ENCODE assay signal across 8 cellular contexts in genomic region chr10:110225441-110225755, GRCh38. TPM values are rescaled to one million over a fixed set of nuclear protein-coding genes. Genes with fewer than 3 reads are reported as not detected.
DNase-seq lines count a peak whose midpoint lies in the region; ATAC-seq, FAIRE-seq and TF ChIP-seq lines count a peak whose summit lies in the region.

No MANE protein-coding gene starts in this region.

- ATAC-seq in HG02588 (IDR thresholded peaks at IDR 0.05; ENCODE audit: unreplicated experiment): peak; percentile 5
- no peak for ATAC-seq in activated CD8-positive, alpha-beta T cell treated with anti-CD3 and anti-CD28 coated beads for 36 hours

- H3K27me3 Mint-ChIP-seq in activated CD8-positive, alpha-beta T cell treated with anti-CD3 and anti-CD28 coated beads for 36 hours: no peaks in the 10 kb centered on the region
- no peaks in the 10 kb centered on the region for H3K27me3 Mint-ChIP-seq in type B pancreatic cell

- H3K27ac Mint-ChIP-seq in activated CD8-positive, alpha-beta T cell treated with anti-CD3 and anti-CD28 coated beads for 36 hours: peak overlapping the region; percentile 75
- H3K27ac Mint-ChIP-seq in type B pancreatic cell: peak overlapping the region; percentile 97

- peaks cover 5 to 9% of the 10 kb centered on the region in 2 donors for H3K4me1 ChIP-seq in kidney (ENCODE audit: control insufficient read depth in 1 of 2, insufficient read depth in 1 of 2, low read depth in 1 of 2, low read length in 2 of 2)

- CTCF ChIA-PET in activated CD8-positive, alpha-beta T cell treated with anti-CD3 and anti-CD28 coated beads for 36 hours (lab: Charles Lee): interaction anchor here (0.9 to 12.5 kb wide), 5 partner anchors 15 to 87 kb away, joined by 3 to 171 read pairs (median 3); partner anchors contain the start of gene MXI1

- peak overlapping the region; percentile 89 for H3K4me3 ChIP-seq in GM12865 (ENCODE audit: low read depth, low read length)
- peak overlapping the region; percentile 59 to 83 for H3K4me3 ChIP-seq in kidney (ENCODE audit: low read length in 2 of 2)

- intact Hi-C loops in activated CD8-positive, alpha-beta T cell treated with anti-CD3 and anti-CD28 coated beads for 36 hours (cut with micrococcal nuclease): loop anchor here (2.0 kb wide), 1 partner anchor 15 kb away; no protein-coding TSS in a partner anchor
- intact Hi-C loops in kidney (cut with DNase I): no loop called here

- H3K36me3 Mint-ChIP-seq in activated CD8-positive, alpha-beta T cell treated with anti-CD3 and anti-CD28 coated beads for 36 hours (ENCODE audit: low read depth): peaks cover 6% of the 10 kb centered on the region
- peaks cover 4% of the 10 kb centered on the region for H3K36me3 Mint-ChIP-seq in type B pancreatic cell

- DNase-seq in GM12865 (ENCODE audit: low read depth): no peak
- no peak for DNase-seq in activated CD8-positive, alpha-beta T cell treated with anti-CD3 and anti-CD28 coated beads for 36 hours
- DNase-seq in kidney: no peak
- DNase-seq in type B pancreatic cell (ENCODE audit: extremely low spot score, unreplicated experiment): no peak
- DNase-seq in SK-N-DZ (ENCODE audit: low spot score): no peak
- DNase-seq in GM12891 (ENCODE audit: insufficient read length, low spot score): no peak
- DNase-seq in stimulated activated CD4-positive, alpha-beta T cell treated with anti-CD3 and anti-CD28 coated beads, Interleukin-4, amount 100 ng/mL, for 1 hour: no peak

- TF ChIP-seq CTCF in GM12865 (IDR thresholded peaks at IDR 0.05; ENCODE audit: insufficient read depth, low read depth, low read length, missing control alignments): no peak
- TF ChIP-seq CTCF in activated CD8-positive, alpha-beta T cell treated with anti-CD3 and anti-CD28 coated beads for 36 hours (IDR thresholded peaks at IDR 0.05): no peak
- peak; percentile 1 for TF ChIP-seq CTCF in kidney (IDR thresholded peaks at IDR 0.05; ENCODE audit: borderline replicate concordance, extremely low read depth, insufficient read depth)
- TF ChIP-seq CTCF in type B pancreatic cell (conservative IDR thresholded peaks at IDR 0.05): no peak

- H3K4me3 Mint-ChIP-seq in activated CD8-positive, alpha-beta T cell treated with anti-CD3 and anti-CD28 coated beads for 36 hours: peak overlapping the region; percentile 78
- peak overlapping the region; percentile 92 for H3K4me3 Mint-ChIP-seq in type B pancreatic cell

- peak overlapping the region; percentile 41 to 58 for H3K9ac ChIP-seq in kidney (ENCODE audit: low read length in 2 of 2)

- no peaks in the 10 kb centered on the region for H3K9me3 Mint-ChIP-seq in activated CD8-positive, alpha-beta T cell treated with anti-CD3 and anti-CD28 coated beads for 36 hours
- no peaks in the 10 kb centered on the region for H3K9me3 Mint-ChIP-seq in type B pancreatic cell

- peak overlapping the region in 1 of 2 donors; percentile 5 for H3K27ac ChIP-seq in kidney (ENCODE audit: low read depth in 2 of 2, low read length in 2 of 2)

- peaks cover 2 to 4% of the 10 kb centered on the region in 2 donors for H3K36me3 ChIP-seq in kidney (ENCODE audit: control insufficient read depth in 1 of 2, insufficient read depth in 2 of 2, low read length in 2 of 2)

- POLR2A ChIA-PET in activated CD8-positive, alpha-beta T cell treated with anti-CD3 and anti-CD28 coated beads for 36 hours (lab: Charles Lee): interaction anchor here (0.6 to 5.3 kb wide), 4 partner anchors 13 to 587 kb away, joined by 3 to 42 read pairs (median 3); partner anchors contain the start of gene SMNDC1

- H3K9me3 ChIP-seq in kidney (ENCODE audit: control insufficient read depth in 1 of 2, low read length in 2 of 2): no peaks in the 10 kb centered on the region

- H3K4me1 Mint-ChIP-seq in activated CD8-positive, alpha-beta T cell treated with anti-CD3 and anti-CD28 coated beads for 36 hours (ENCODE audit: low read depth): peaks cover 38% of the 10 kb centered on the region
- peaks cover 32% of the 10 kb centered on the region for H3K4me1 Mint-ChIP-seq in type B pancreatic cell (ENCODE audit: unreplicated experiment)

- FAIRE-seq in kidney (lab: Jason Lieb, UNC) (no peak), GM12891 (lab: Jason Lieb, UNC) (no peak)

- TF ChIP-seq POLR2A in GM12891 (IDR thresholded peaks at IDR 0.05; ENCODE audit: low read depth, low read length): no peak

TF ChIP-seq in GM12891, 5 proteins besides CTCF, POLR2A, EP300 and RAD21:
- no peak for TF ChIP-seq PAX5 (IDR thresholded peaks at IDR 0.05; ENCODE audit: insufficient read depth, low read length, severe bottlenecking)
- TF ChIP-seq POU2F2 (IDR thresholded peaks at IDR 0.05; ENCODE audit: low read depth, low read length): no peak
- no peak for TF ChIP-seq SPI1 (IDR thresholded peaks at IDR 0.05; ENCODE audit: low read depth, low read length)
- TF ChIP-seq TAF1 (IDR thresholded peaks at IDR 0.05; ENCODE audit: low read depth, low read length): no peak
- no peak for TF ChIP-seq POLR2AphosphoS5 (IDR thresholded peaks at IDR 0.05; ENCODE audit: low read depth, low read length)

RNA-seq across cellular contexts. Expression of gene MXI1, which starts 18.0 kb away (rescaled TPM):
- 10 to 100 TPM; 47.9 to 48.2 TPM for total RNA-seq in activated CD8-positive, alpha-beta T cell treated with anti-CD3 and anti-CD28 coated beads for 36 hours
- 29.0 TPM for total RNA-seq in kidney
- polyA plus RNA-seq in kidney (ENCODE audit: insufficient read depth, low read depth, low replicate concordance): 27.6 TPM
- 17.8 and 34.7 TPM in 2 replicates for total RNA-seq in type B pancreatic cell (ENCODE audit: low replicate concordance)
- polyA plus RNA-seq in SK-N-DZ (2014; cell fraction: cytosol; rRNA removed): 29.5 and 30.7 TPM in 2 replicates
- 18.9 and 23.2 TPM in 2 replicates for polyA plus RNA-seq in SK-N-DZ (2014; cell fraction: nucleus; rRNA removed)
- polyA plus RNA-seq in GM12891 (2012; ENCODE audit: low read depth, missing spikeins): 12.5 TPM
